Comparison of ENCODE assay signal across 10 cellular contexts in genomic region chrX:7068939-7069367, GRCh38.
DNase-seq lines count a peak whose midpoint lies in the region; ATAC-seq and TF ChIP-seq lines count a peak whose summit lies in the region.
"Had no signal": no experiment of that assay in that cellular context is flagged by ENCODE, and none has a peak within 500 bp of the region (broad histone marks: within the 10 kb centered on the region; RNA-seq: fewer than 3 reads in every experiment).

No MANE protein-coding gene starts in this region.

- peaks cover 8 to 12% of the 10 kb centered on the region in 2 donors for H3K36me3 Mint-ChIP-seq in activated naive CD4-positive, alpha-beta T cell treated with anti-CD3 and anti-CD28 coated beads, Interleukin-2, amount 50 U/mL, for 72 hours
- no peaks in the 10 kb centered on the region for H3K36me3 Mint-ChIP-seq in natural killer cell

- no peaks in the 10 kb centered on the region for H3K27me3 Mint-ChIP-seq in natural killer cell (ENCODE audit: low read depth in 2 of 2)

- ATAC-seq in HG02610 (IDR thresholded peaks at IDR 0.05; ENCODE audit: unreplicated experiment) (peak; percentile 62), natural killer cell (peak in 1 of 3 donors; percentile 48), HG02571 (IDR thresholded peaks at IDR 0.05; ENCODE audit: unreplicated experiment) (no peak), GM19035 (IDR thresholded peaks at IDR 0.05; ENCODE audit: unreplicated experiment) (no peak)
- peak in 1 of 2 donors; percentile 28 for ATAC-seq in activated naive CD4-positive, alpha-beta T cell treated with anti-CD3 and anti-CD28 coated beads, Interleukin-2, amount 50 U/mL, for 72 hours

- peaks cover 26 to 34% of the 10 kb centered on the region in 2 donors for H3K4me1 Mint-ChIP-seq in natural killer cell

- TF ChIP-seq CTCF in GM12864 (IDR thresholded peaks at IDR 0.05; ENCODE audit: low read depth, low read length, missing control alignments) (peak; percentile 42), natural killer cell (IDR thresholded peaks at IDR 0.05) (no peak)

- no peak overlapping the region for H3K4me3 ChIP-seq in GM12864 (ENCODE audit: low read depth, low read length)
- H3K4me3 ChIP-seq: HAP-1 had no signal

- H3K27ac Mint-ChIP-seq in activated naive CD4-positive, alpha-beta T cell treated with anti-CD3 and anti-CD28 coated beads, Interleukin-2, amount 50 U/mL, for 72 hours, result peak overlapping the region; percentile 16 to 45
- H3K27ac Mint-ChIP-seq in natural killer cell, result peak overlapping the region; percentile 60 to 78

- intact Hi-C loops in natural killer cell (cut with micrococcal nuclease), result no loop called here

- DNase-seq in GM12864 (ENCODE audit: low read depth) (no peak), natural killer cell (no peak), NCI-H526 treated with DMSO at 0.1 percent for 48 hours (lab: John Stamatoyannopoulos, UW) (no peak), NCI-H128 (lab: John Stamatoyannopoulos, UW; ENCODE audit: unreplicated experiment) (no peak)
- no peak for DNase-seq in activated naive CD4-positive, alpha-beta T cell treated with anti-CD3 and anti-CD28 coated beads, Interleukin-2, amount 50 U/mL, for 72 hours (ENCODE audit: low spot score in 2 of 2)
- DNase-seq: NCI-H510A had no signal

- H3K9me3 Mint-ChIP-seq in activated naive CD4-positive, alpha-beta T cell treated with anti-CD3 and anti-CD28 coated beads, Interleukin-2, amount 50 U/mL, for 72 hours, result no peaks in the 10 kb centered on the region
- H3K9me3 Mint-ChIP-seq in natural killer cell, result no peaks in the 10 kb centered on the region

- H3K4me3 Mint-ChIP-seq in natural killer cell, result peak overlapping the region; percentile 63
